Comparison of ENCODE assay signal across 20 cellular contexts in genomic region chr22:43890901-43891331, GRCh38. TPM values are rescaled to one million over a fixed set of nuclear protein-coding genes. Genes with fewer than 3 reads are reported as not detected.
DNase-seq lines count a peak whose midpoint lies in the region; ATAC-seq and TF ChIP-seq lines count a peak whose summit lies in the region.
"Had no signal": no experiment of that assay in that cellular context is flagged by ENCODE, and none has a peak within 500 bp of the region (broad histone marks: within the 10 kb centered on the region; RNA-seq: fewer than 3 reads in every experiment).

No MANE protein-coding gene starts in this region.

- no peaks in the 10 kb centered on the region for H4K20me1 ChIP-seq in hepatocyte (ENCODE audit: insufficient read depth, poor library complexity, severe bottlenecking)

- H3K4me1 ChIP-seq in HUES48 (ENCODE audit: control insufficient read depth, insufficient read depth, low read length), result no peaks in the 10 kb centered on the region
- peaks cover 5% of the 10 kb centered on the region for H3K4me1 ChIP-seq in hepatocyte (ENCODE audit: insufficient read depth)

- no peaks in the 10 kb centered on the region for H3K9me3 ChIP-seq in HUES48 (ENCODE audit: control insufficient read depth, insufficient read depth, low read length)
- no peaks in the 10 kb centered on the region for H3K9me3 ChIP-seq in hepatocyte (ENCODE audit: low read depth)

- H3K79me2 ChIP-seq in hepatocyte, result no peaks in the 10 kb centered on the region

- DNase-seq in D341Med (ENCODE audit: low spot score), result peak; percentile 42
- DNase-seq in hepatocyte (ENCODE audit: low spot score), result no peak
- DNase-seq in posterior vena cava (ENCODE audit: low spot score), result peak; percentile 75
- no peak for DNase-seq in erythroblast (lab: John Stamatoyannopoulos, UW)
- DNase-seq in T1000 (lab: John Stamatoyannopoulos, UW), result no peak
- DNase-seq in GM13976 (ENCODE audit: low spot score), result no peak
- DNase-seq: activated gamma-delta T cell, cortex of kidney, DMS 273 treated with DMSO at 0.1 percent for 48 hours, left ventricle myocardium superior, naive B cell, NCI-H2029 treated with DMSO at 0.1 percent for 48 hours, NCI-H774 had no signal

- no peak overlapping the region for H3K27ac ChIP-seq in HUES48 (ENCODE audit: low read depth, low read length)
- no peak overlapping the region for H3K27ac ChIP-seq in hepatocyte

- no peak for TF ChIP-seq POLR2A in erythroblast (IDR thresholded peaks at IDR 0.05; ENCODE audit: low read length)

- no peak for ATAC-seq in GM18907 (IDR thresholded peaks at IDR 0.05; ENCODE audit: unreplicated experiment)
- ATAC-seq: esophagus mucosa, left ventricle myocardium superior had no signal

- no peaks in the 10 kb centered on the region for H3K9me2 ChIP-seq in hepatocyte (replicated peaks; ENCODE audit: insufficient read depth)

- 33% methylated on average over 22 of the region's 24 CpGs for WGBS in hepatocyte (ENCODE audit: low lambda C conversion rate, missing lambda C conversion rate)

- TF ChIP-seq CTCF in hepatocyte (IDR thresholded peaks at IDR 0.05; ENCODE audit: poor library complexity) (no peak), GM13976 (IDR thresholded peaks at IDR 0.05; ENCODE audit: borderline replicate concordance, control extremely low read depth, extremely low read depth, insufficient read depth, missing control alignments) (no peak)

- in situ Hi-C loops in GM13976 (cut with MboI; ENCODE audit: low sequenced_read_pairs, unreplicated experiment), result no loop called here

- peak overlapping the region; percentile 81 for H3K4me3 ChIP-seq in HUES48 (ENCODE audit: low read depth, low read length)
- no peak overlapping the region for H3K4me3 ChIP-seq in hepatocyte

- H2AFZ ChIP-seq in hepatocyte, result no peak overlapping the region

- intact Hi-C loops in posterior vena cava (cut with DNase I), result no loop called here

- H3K9ac ChIP-seq in HUES48 (ENCODE audit: low read depth, low read length), result peak overlapping the region; percentile 34

- H3K4me2 ChIP-seq in hepatocyte, result peak overlapping the region; percentile 72

- H3K36me3 ChIP-seq in HUES48 (ENCODE audit: control insufficient read depth, insufficient read depth, low read length) (no peaks in the 10 kb centered on the region; the same call in 1 of the 2 replicates), hepatocyte (replicated peaks; ENCODE audit: insufficient read depth, low read depth) (no peaks in the 10 kb centered on the region)

- H3K27me3 ChIP-seq in HUES48 (ENCODE audit: control insufficient read depth, insufficient read depth, low read length), result peaks cover 15% of the 10 kb centered on the region
- H3K27me3 ChIP-seq in hepatocyte, result peaks cover 50% of the 10 kb centered on the region

RNA-seq across cellular contexts. Expression of gene PNPLA5, which starts 0.9 kb away (rescaled TPM):
- total RNA-seq in hepatocyte, result 0.57 TPM in 1 of 2 replicates, not detected in the other
- polyA plus RNA-seq in hepatocyte, result 0.11 and 0.45 TPM in 2 replicates
- total RNA-seq in posterior vena cava, result not detected
- total RNA-seq: esophagus mucosa, HT1080, left ventricle myocardium superior, progenitor cell of endocrine pancreas had no signal
- polyA plus RNA-seq: BJ had no signal

RNA-seq across cellular contexts. Expression of gene SULT4A1, which starts 28.6 kb away (rescaled TPM):
- total RNA-seq in hepatocyte (0.60 and 1.1 TPM in 2 replicates), posterior vena cava (not detected)
- polyA plus RNA-seq in hepatocyte, result 1.7 and 2.8 TPM in 2 replicates
- total RNA-seq: esophagus mucosa, M059J had no signal

RNA-seq across cellular contexts. Expression of gene PNPLA3, which starts 32.7 kb away (rescaled TPM):
- total RNA-seq in hepatocyte (14.4 and 17.1 TPM in 2 replicates), posterior vena cava (under 1 TPM in 1 of 2 donors, not detected in 1; 0.51 TPM)
- 17.3 and 18.9 TPM in 2 replicates for polyA plus RNA-seq in hepatocyte

Comparison
In these comparisons a context has a peak if more than half of its experiments do, and no peak if none do; other contexts are left out.
1. DNase-seq: peak in D341Med (single experiment) and posterior vena cava (single experiment); none in hepatocyte (single experiment), erythroblast (0 of 2), T1000 (single experiment) and GM13976 (single experiment).
2. RNA of gene PNPLA3, which starts 32.7 kb away (total RNA-seq): 14.4 to 17.1 TPM in hepatocyte; 0.51 TPM in posterior vena cava; every median in the first group is over 10 times any median in the second.